In the genomic region with DNA sequence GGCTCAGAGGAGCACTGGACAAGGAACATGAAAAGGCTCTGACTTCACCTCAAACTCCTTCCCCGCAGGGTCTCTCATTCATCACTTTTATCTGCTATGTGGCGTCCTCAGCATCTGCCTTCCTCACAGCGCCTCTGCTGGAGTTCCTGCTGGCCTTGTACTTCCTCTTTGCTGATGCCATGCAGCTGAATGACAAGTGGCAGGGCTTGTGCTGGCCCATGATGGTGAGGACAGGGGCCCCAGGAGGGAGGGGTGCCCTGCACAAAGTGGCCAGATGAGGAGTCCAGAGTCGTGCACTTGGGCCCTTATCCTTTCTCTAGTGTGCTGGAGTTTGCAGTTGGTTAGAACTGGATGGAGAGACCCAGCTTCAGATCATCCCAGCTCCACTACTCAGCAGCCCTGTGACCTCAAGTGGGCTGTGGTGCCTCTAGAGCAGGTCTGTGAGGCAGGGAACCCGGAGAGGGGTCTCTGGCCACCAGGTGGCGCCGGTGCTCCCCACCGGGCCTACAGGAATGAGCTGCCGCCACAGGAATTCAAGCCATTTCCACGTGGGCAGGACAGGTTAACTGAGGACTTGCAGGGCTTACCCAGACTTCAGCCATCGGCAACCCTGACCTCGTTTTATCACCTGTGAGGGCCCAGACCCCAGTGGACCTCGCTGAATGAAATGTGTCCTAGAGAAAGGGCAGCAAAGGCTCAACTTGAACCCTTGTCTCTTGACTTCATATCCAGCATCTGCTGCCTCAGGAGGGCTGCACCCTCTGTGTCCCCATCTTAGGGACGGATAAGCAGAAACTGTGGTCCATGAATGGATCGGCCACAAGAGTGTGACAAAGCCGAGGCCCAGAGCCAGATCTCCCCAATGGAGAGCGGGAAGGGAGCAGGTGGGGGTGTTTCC, we compare ENCODE assay signal across 8 cellular contexts. TPM values are rescaled to one million over a fixed set of nuclear protein-coding genes. Genes with fewer than 3 reads are reported as not detected.
DNase-seq lines count a peak whose midpoint lies in the region; ATAC-seq, FAIRE-seq and TF ChIP-seq lines count a peak whose summit lies in the region.

No MANE protein-coding gene starts in this region.

- no peaks in the 10 kb centered on the region for H3K9me3 ChIP-seq in upper lobe of left lung

- peak; percentile 61 to 67 for DNase-seq in AML-193 (lab: John Stamatoyannopoulos, UW)
- peak; percentile 93 for DNase-seq in GM19239 (ENCODE audit: insufficient read length, low spot score)
- peak; percentile 57 for DNase-seq in LNCaP clone FGC (ENCODE audit: low read depth)
- DNase-seq in SKM-1 (lab: John Stamatoyannopoulos, UW; ENCODE audit: unreplicated experiment), result peak; percentile 73
- peak; percentile 87 for DNase-seq in activated naive CD4-positive, alpha-beta T cell treated with anti-CD3 and anti-CD28 coated beads, Interleukin-2, amount 50 U/mL, for 16 hours
- peak; percentile 92 for DNase-seq in Right ventricle myocardium inferior (ENCODE audit: missing footprints)
- DNase-seq in posterior cingulate gyrus, result peak; percentile 59 to 97 (median 87)
- peak; percentile 93 to 96 for DNase-seq in upper lobe of left lung

- no peak for TF ChIP-seq EP300 in upper lobe of left lung (IDR thresholded peaks at IDR 0.05)

- no peak overlapping the region for H3K4me3 ChIP-seq in LNCaP clone FGC (ENCODE audit: low read depth, low read length)
- no peak overlapping the region for H3K4me3 ChIP-seq in upper lobe of left lung

- peak; percentile 52 for ATAC-seq in Right ventricle myocardium inferior
- ATAC-seq in upper lobe of left lung (ENCODE audit: low FRiP score in 2 of 2), result peak; percentile 47 to 82

- H3K27ac ChIP-seq in upper lobe of left lung, result peak overlapping the region; percentile 3 to 28 (median 12)

- TF ChIP-seq POLR2A in upper lobe of left lung (IDR thresholded peaks at IDR 0.05), result no peak

- TF ChIP-seq CTCF in LNCaP clone FGC (IDR thresholded peaks at IDR 0.05; ENCODE audit: control insufficient read depth, extremely low read depth, insufficient read depth) (peak; percentile 85), upper lobe of left lung (IDR thresholded peaks at IDR 0.05) (peak; percentile 78 to 90 (median 86))

- peak; percentile 71 for FAIRE-seq in GM19239 (lab: Jason Lieb, UNC)

- H3K4me1 ChIP-seq in upper lobe of left lung, result peaks cover 25 to 47% (median 39%) of the 10 kb centered on the region in 4 donors

- WGBS in upper lobe of left lung, 2 donors, result 43 to 60% methylated on average over 10 to 14 of the region's 17 CpGs

- H3K27me3 ChIP-seq in upper lobe of left lung, result no peaks in the 10 kb centered on the region

- intact Hi-C loops in Right ventricle myocardium inferior (cut with DNase I), result loop anchor here (5.0 kb wide), 2 partner anchors 201 to 259 kb away; no protein-coding TSS in a partner anchor
- intact Hi-C loops in posterior cingulate gyrus (cut with DNase I), result loop anchor here (2.0 to 10.0 kb wide), 2 partner anchors 94 to 258 kb away; no protein-coding TSS in a partner anchor

- H3K36me3 ChIP-seq in upper lobe of left lung, result peaks cover 9 to 55% (median 42%) of the 10 kb centered on the region in 4 donors

RNA-seq across cellular contexts. Expression of gene CMTM3, which starts 4.0 kb away (rescaled TPM):
- total RNA-seq in Right ventricle myocardium inferior (11.8 TPM), upper lobe of left lung (10 to 100 TPM in 5 of 6 donors, 1 to 10 TPM in 1; 4.2 to 52.1 (median 23.6) TPM)

RNA-seq across cellular contexts. Expression of gene CMTM2, which starts 29.2 kb away (rescaled TPM):
- total RNA-seq in Right ventricle myocardium inferior (0.35 TPM), upper lobe of left lung (1 to 10 TPM in 3 of 6 donors, under 1 TPM in 1, not detected in 2; 0.55 to 4.4 (median 3.4) TPM)

RNA-seq across cellular contexts. Expression of gene CMTM1, which starts 42.3 kb away (rescaled TPM):
- 0.92 TPM for total RNA-seq in Right ventricle myocardium inferior
- 1 to 10 TPM in 2 of 6 donors, under 1 TPM in 2, not detected in 2; 0.61 to 9.5 (median 2.6) TPM for total RNA-seq in upper lobe of left lung

RNA-seq across cellular contexts. Expression of gene CKLF, which starts 56.1 kb away (rescaled TPM):
- total RNA-seq in Right ventricle myocardium inferior, result 14.7 TPM
- total RNA-seq in upper lobe of left lung, result 10 to 100 TPM; 18.2 to 71.7 (median 47.4) TPM

RNA-seq across cellular contexts. Expression of gene TK2, which starts 58.6 kb away (rescaled TPM):
- total RNA-seq in Right ventricle myocardium inferior (18.6 TPM), upper lobe of left lung (10 to 100 TPM; 28.2 to 54.0 (median 36.6) TPM)
